In genomic region chr9:127496974-127497373, GRCh38 we compare ENCODE assay signal across 3 cellular contexts.
TF ChIP-seq lines count a peak whose summit lies in the region.

No MANE protein-coding gene starts in this region.

TF ChIP-seq in HepG2, 621 proteins besides CTCF, POLR2A, EP300 and RAD21:
- TF ChIP-seq, protein P1, sequence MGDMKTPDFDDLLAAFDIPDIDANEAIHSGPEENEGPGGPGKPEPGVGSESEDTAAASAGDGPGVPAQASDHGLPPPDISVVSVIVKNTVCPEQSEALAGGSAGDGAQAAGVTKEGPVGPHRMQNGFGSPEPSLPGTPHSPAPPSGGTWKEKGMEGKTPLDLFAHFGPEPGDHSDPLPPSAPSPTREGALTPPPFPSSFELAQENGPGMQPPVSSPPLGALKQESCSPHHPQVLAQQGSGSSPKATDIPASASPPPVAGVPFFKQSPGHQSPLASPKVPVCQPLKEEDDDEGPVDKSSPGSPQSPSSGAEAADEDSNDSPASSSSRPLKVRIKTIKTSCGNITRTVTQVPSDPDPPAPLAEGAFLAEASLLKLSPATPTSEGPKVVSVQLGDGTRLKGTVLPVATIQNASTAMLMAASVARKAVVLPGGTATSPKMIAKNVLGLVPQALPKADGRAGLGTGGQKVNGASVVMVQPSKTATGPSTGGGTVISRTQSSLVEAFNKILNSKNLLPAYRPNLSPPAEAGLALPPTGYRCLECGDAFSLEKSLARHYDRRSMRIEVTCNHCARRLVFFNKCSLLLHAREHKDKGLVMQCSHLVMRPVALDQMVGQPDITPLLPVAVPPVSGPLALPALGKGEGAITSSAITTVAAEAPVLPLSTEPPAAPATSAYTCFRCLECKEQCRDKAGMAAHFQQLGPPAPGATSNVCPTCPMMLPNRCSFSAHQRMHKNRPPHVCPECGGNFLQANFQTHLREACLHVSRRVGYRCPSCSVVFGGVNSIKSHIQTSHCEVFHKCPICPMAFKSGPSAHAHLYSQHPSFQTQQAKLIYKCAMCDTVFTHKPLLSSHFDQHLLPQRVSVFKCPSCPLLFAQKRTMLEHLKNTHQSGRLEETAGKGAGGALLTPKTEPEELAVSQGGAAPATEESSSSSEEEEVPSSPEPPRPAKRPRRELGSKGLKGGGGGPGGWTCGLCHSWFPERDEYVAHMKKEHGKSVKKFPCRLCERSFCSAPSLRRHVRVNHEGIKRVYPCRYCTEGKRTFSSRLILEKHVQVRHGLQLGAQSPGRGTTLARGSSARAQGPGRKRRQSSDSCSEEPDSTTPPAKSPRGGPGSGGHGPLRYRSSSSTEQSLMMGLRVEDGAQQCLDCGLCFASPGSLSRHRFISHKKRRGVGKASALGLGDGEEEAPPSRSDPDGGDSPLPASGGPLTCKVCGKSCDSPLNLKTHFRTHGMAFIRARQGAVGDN (CRISPR knock-in tag; IDR thresholded peaks at IDR 0.05): peak; percentile 23; the same call in 1 of the 2 replicates
- peak; percentile 77 for TF ChIP-seq ZBTB33 (CRISPR knock-in tag; IDR thresholded peaks at IDR 0.05)
- TF ChIP-seq EEA1 (CRISPR knock-in tag; IDR thresholded peaks at IDR 0.05; ENCODE audit: borderline replicate concordance): no peak
- TF ChIP-seq AGO2 (optimal IDR thresholded peaks at IDR 0.05; ENCODE audit: low read depth, low read length): peak; percentile 43

TF ChIP-seq in HEK293T, 16 proteins besides CTCF, POLR2A, EP300 and RAD21:
- TF ChIP-seq L3MBTL2 (conservative IDR thresholded peaks at IDR 0.05) (0 out of 2 replicates have a peak, but pooled peaks have one; percentile 25), FOXK2 (IDR thresholded peaks at IDR 0.05) (no peak)

TF ChIP-seq in K562, 482 proteins besides CTCF, POLR2A, EP300 and RAD21:
- TF ChIP-seq MGA (IDR thresholded peaks at IDR 0.05): 0 out of 2 replicates have a peak, but pooled peaks have one; percentile 16
- no peak for TF ChIP-seq ETV5 (CRISPR knock-in tag; IDR thresholded peaks at IDR 0.05; ENCODE audit: low read depth)
- peak; percentile 51 for TF ChIP-seq MAX (CRISPR knock-in tag; IDR thresholded peaks at IDR 0.05)
- TF ChIP-seq E2F6 (IDR thresholded peaks at IDR 0.05; ENCODE audit: borderline replicate concordance in 1 of 2, extremely low read depth in 1 of 2, insufficient read depth in 1 of 2, insufficient read length in 1 of 2, low read depth in 1 of 2, low read length in 1 of 2, poor library complexity in 1 of 2, severe bottlenecking in 1 of 2): peak; percentile 59 to 69
- peak; percentile 97 for TF ChIP-seq ZBTB33 (CRISPR knock-in tag; IDR thresholded peaks at IDR 0.05)
- no peak for TF ChIP-seq ZNF324 (CRISPR knock-in tag; IDR thresholded peaks at IDR 0.05)
- 0 out of 2 replicates have a peak, but pooled peaks have one; percentile 15 for TF ChIP-seq POLR2G (IDR thresholded peaks at IDR 0.05; ENCODE audit: low read depth, low read length)
